27 cellular contexts compared by ENCODE assay signal in the genomic region with DNA sequence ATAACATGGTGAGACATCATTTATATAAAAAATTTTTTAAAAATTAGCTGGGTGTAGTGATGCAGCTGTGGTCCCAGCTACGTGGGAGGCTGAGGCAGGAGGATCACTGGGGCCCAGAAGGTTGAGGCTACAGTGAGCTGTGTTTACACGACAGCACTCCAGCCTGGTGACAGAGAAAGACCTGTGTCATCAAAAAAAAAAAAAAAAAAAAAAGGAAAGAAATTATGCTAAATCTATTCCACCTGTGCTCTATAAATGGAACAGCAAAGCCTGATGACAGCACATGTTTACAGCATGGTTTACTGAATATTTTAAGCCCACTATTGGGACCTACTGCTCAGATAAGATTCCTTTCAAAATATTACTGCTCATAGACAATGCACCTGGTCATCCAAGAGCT.
"Had no signal": no experiment of that assay in that cellular context is flagged by ENCODE, and none has a peak within 500 bp of the region (broad histone marks: within the 10 kb centered on the region; RNA-seq: fewer than 3 reads in every experiment).

No MANE protein-coding gene starts in this region.

- FAIRE-seq: urothelium cell line had no signal

- H3K36me3 ChIP-seq: stomach, suprapubic skin, thoracic aorta, thyroid gland, tibial artery, tibial nerve, transverse colon, upper lobe of left lung, upper lobe of right lung, uterus, vagina had no signal

- H3K27me3 ChIP-seq: suprapubic skin, testis, thyroid gland, tibial nerve, transverse colon, upper lobe of left lung, upper lobe of right lung, uterus, vagina had no signal

- H3K4me1 ChIP-seq: stomach, suprapubic skin, testis, tibial nerve, upper lobe of right lung, uterus, vagina had no signal

- H3K9me3 ChIP-seq: stomach, suprapubic skin, testis, thoracic aorta, thyroid gland, transverse colon, upper lobe of left lung, upper lobe of right lung, uterus, vagina had no signal

- H3K27ac ChIP-seq: stomach, suprapubic skin, testis, thoracic aorta, thyroid gland, tibial artery, tibial nerve, transverse colon, upper lobe of left lung, upper lobe of right lung, uterus, vagina had no signal

- ATAC-seq: stimulated activated effector memory CD8-positive, alpha-beta T cell treated with anti-CD3 and anti-CD28 coated beads, Interleukin-12 subunit alpha, Interleukin-12 subunit beta, amount 100 ng/mL, for 72 hours; stimulated activated memory B cell treated with anti-CD40 and anti-IgM and Interleukin-4, amounts not matched to agents 10 μg/mL and 1 μg/mL and 100 μg/mL, for 72 hours; stimulated activated naive B cell treated with anti-CD40 and anti-IgM and Interleukin-4, amounts not matched to agents 10 μg/mL and 1 μg/mL and 100 μg/mL, for 72 hours; stimulated activated naive CD8-positive, alpha-beta T cell treated with anti-CD3 and anti-CD28 coated beads, Interleukin-15, amount 100 ng/mL, for 72 hours; stimulated activated naive CD8-positive, alpha-beta T cell treated with anti-CD3 and anti-CD28 coated beads, Interleukin-15, Interleukin-2, amounts not matched to agents 100 U/mL and 50 U/mL, for 24 hours; upper lobe of right lung had no signal

- H3K4me3 ChIP-seq: stomach, suprapubic skin, testis, thoracic aorta, thyroid gland, tibial artery, tibial nerve, transverse colon, upper lobe of left lung, upper lobe of right lung, uterus, vagina had no signal

- DNase-seq: stimulated activated CD4-positive, alpha-beta T cell treated with anti-CD3 and anti-CD28 coated beads, Interleukin-2, amount 100 ng/mL, for 48 hours; stimulated activated CD4-positive, alpha-beta T cell treated with anti-CD3 and anti-CD28 coated beads, Interleukin-4, amount 100 ng/mL, for 1 hour; stimulated activated CD4-positive, alpha-beta T cell treated with anti-CD3 and anti-CD28 coated beads, Interleukin-4, amount 100 ng/mL, for 24 hours; stimulated activated CD4-positive, alpha-beta T cell treated with anti-CD3 and anti-CD28 coated beads, Interleukin-4, amount 100 ng/mL, for 4 hours; stimulated activated CD8-positive, alpha-beta memory T cell treated with anti-CD3 and anti-CD28 coated beads, Interleukin-4, amount 100 ng/mL, for 48 hours; stimulated activated naive B cell treated with anti-CD40 and anti-IgM and Interleukin-4, amounts not matched to agents 10 μg/mL and 1 μg/mL and 100 μg/mL, for 72 hours; stimulated activated naive CD4-positive, alpha-beta T cell; stimulated activated naive CD4-positive, alpha-beta T cell treated with Interleukin-2 at 50 U/mL for 16 hours; stimulated activated naive CD8-positive, alpha-beta T cell treated with anti-CD3 and anti-CD28 coated beads, Interleukin-15, amount 100 ng/mL, for 72 hours; stimulated activated naive CD8-positive, alpha-beta T cell treated with anti-CD3 and anti-CD28 coated beads, Interleukin-15, Interleukin-2, amounts not matched to agents 100 U/mL and 50 U/mL, for 24 hours; stomach; substantia nigra; testis; thyroid gland; tibial artery; transverse colon; trophoblast cell; upper lobe of left lung; upper lobe of right lung; uterus had no signal
